11 cellular contexts compared by ENCODE assay signal in the genomic region with DNA sequence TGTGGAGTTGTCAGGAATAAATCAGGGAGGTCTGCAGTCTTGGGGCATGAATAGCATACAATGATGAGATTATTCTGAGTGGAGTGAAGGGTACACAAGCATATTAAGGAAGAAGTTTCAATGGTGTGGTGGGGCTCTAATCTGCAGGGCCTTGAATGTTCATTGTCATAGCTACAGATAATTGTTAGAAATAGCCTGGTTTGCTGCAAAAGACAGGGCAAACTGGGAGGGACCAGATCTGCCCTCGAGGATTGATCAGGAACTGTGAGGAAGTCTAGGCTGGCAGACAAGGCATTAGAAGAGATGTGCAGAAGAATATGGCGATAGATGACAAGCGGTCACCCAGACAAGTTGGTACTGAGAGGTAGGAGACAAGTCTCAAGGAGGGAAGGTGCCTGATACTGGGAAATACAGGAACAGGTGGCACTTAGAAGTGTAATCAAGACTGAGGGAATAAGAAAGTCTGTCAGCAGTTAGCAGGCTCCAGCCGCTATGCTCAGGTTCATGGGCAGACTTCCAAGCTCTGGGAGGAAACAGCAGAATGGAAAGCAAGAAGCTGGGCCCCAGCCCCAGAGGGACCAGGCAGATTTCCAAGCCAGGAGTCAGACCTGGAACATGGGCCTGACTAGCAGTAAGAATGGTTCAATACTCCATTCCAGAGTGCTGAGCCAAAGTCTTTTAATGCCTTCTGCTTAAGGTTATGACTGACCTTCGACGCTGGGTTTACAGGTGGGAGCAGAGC. TPM values are rescaled to one million over a fixed set of nuclear protein-coding genes. Genes with fewer than 3 reads are reported as not detected.
DNase-seq lines count a peak whose midpoint lies in the region; ATAC-seq and TF ChIP-seq lines count a peak whose summit lies in the region.
"Had no signal": no experiment of that assay in that cellular context is flagged by ENCODE, and none has a peak within 500 bp of the region (broad histone marks: within the 10 kb centered on the region; RNA-seq: fewer than 3 reads in every experiment).

No MANE protein-coding gene starts in this region.

- peaks cover 7 to 13% of the 10 kb centered on the region in 2 donors for H3K27me3 Mint-ChIP-seq in natural killer cell treated with Interleukin-12 subunit alpha and Interleukin-12 subunit beta and Interleukin-15 and Interleukin-18, amount 100 ng/mL, for 72 hours
- H3K27me3 Mint-ChIP-seq in natural killer cell (ENCODE audit: low read depth in 2 of 2): peaks cover 0 to 12% of the 10 kb centered on the region in 2 donors
- H3K27me3 Mint-ChIP-seq: CD8-positive, alpha-beta memory T cell had no signal

- H2AFZ ChIP-seq in osteoblast (ENCODE audit: low read length): no peak overlapping the region

- no peaks in the 10 kb centered on the region for H3K79me2 ChIP-seq in osteoblast (ENCODE audit: insufficient read depth, low read length)

- no peak overlapping the region for H3K4me2 ChIP-seq in osteoblast (ENCODE audit: insufficient read depth, low read length)

- H3K27ac ChIP-seq in osteoblast (ENCODE audit: low read depth, low read length): no peak overlapping the region

- intact Hi-C loops in natural killer cell (cut with micrococcal nuclease): no loop called here

- no peaks in the 10 kb centered on the region for H3K27me3 ChIP-seq in osteoblast (ENCODE audit: insufficient read depth, low read length)

- no peak for TF ChIP-seq CTCF in osteoblast (IDR thresholded peaks at IDR 0.05; ENCODE audit: extremely low read depth, low read depth, low read length)
- TF ChIP-seq CTCF in natural killer cell (IDR thresholded peaks at IDR 0.05): no peak

- DNase-seq in AG20443 (ENCODE audit: low spot score) (peak; percentile 32), NCI-H2171 treated with DMSO at 0.1 percent for 48 hours (lab: John Stamatoyannopoulos, UW) (peak; percentile 95), fibroblast of gingiva (ENCODE audit: low read depth) (peak; percentile 29), osteoblast (ENCODE audit: insufficient read length, low spot score, missing footprints) (peak; percentile 67), natural killer cell (no peak)
- DNase-seq in stimulated activated CD8-positive, alpha-beta memory T cell treated with anti-CD3 and anti-CD28 coated beads, Interleukin-4, amount 100 ng/mL, for 48 hours: no peak
- DNase-seq in natural killer cell treated with Interleukin-12 subunit alpha and Interleukin-12 subunit beta and Interleukin-15 and Interleukin-18, amount 100 ng/mL, for 72 hours (ENCODE audit: low spot score): no peak
- DNase-seq: CD8-positive, alpha-beta memory T cell; stimulated activated CD4-positive, alpha-beta T cell treated with anti-CD3 and anti-CD28 coated beads, Interleukin-4, amount 100 ng/mL, for 4 hours had no signal

- no peaks in the 10 kb centered on the region for H3K36me3 ChIP-seq in osteoblast (ENCODE audit: insufficient read depth, low read length)

- no peak overlapping the region for H3K27ac Mint-ChIP-seq in natural killer cell treated with Interleukin-12 subunit alpha and Interleukin-12 subunit beta and Interleukin-15 and Interleukin-18, amount 100 ng/mL, for 72 hours
- no peak overlapping the region for H3K27ac Mint-ChIP-seq in natural killer cell
- H3K27ac Mint-ChIP-seq: CD8-positive, alpha-beta memory T cell; IgD-negative memory B cell had no signal

- no peaks in the 10 kb centered on the region for H3K9me3 Mint-ChIP-seq in natural killer cell treated with Interleukin-12 subunit alpha and Interleukin-12 subunit beta and Interleukin-15 and Interleukin-18, amount 100 ng/mL, for 72 hours
- no peaks in the 10 kb centered on the region for H3K9me3 Mint-ChIP-seq in natural killer cell
- H3K9me3 Mint-ChIP-seq: CD8-positive, alpha-beta memory T cell; IgD-negative memory B cell had no signal

- H3K9me3 ChIP-seq in osteoblast (ENCODE audit: low read depth, low read length): no peaks in the 10 kb centered on the region

- no peak for ATAC-seq in HG03175 (IDR thresholded peaks at IDR 0.05; ENCODE audit: unreplicated experiment)
- no peak for ATAC-seq in natural killer cell treated with Interleukin-12 subunit alpha and Interleukin-12 subunit beta and Interleukin-15 and Interleukin-18, amount 100 ng/mL, for 72 hours
- ATAC-seq in natural killer cell: no peak

- no peaks in the 10 kb centered on the region for H3K36me3 Mint-ChIP-seq in natural killer cell treated with Interleukin-12 subunit alpha and Interleukin-12 subunit beta and Interleukin-15 and Interleukin-18, amount 100 ng/mL, for 72 hours
- H3K36me3 Mint-ChIP-seq in natural killer cell: no peaks in the 10 kb centered on the region
- H3K36me3 Mint-ChIP-seq: CD8-positive, alpha-beta memory T cell; IgD-negative memory B cell had no signal

- H3K4me1 Mint-ChIP-seq in natural killer cell treated with Interleukin-12 subunit alpha and Interleukin-12 subunit beta and Interleukin-15 and Interleukin-18, amount 100 ng/mL, for 72 hours (ENCODE audit: low read depth in 2 of 2): no peaks in the 10 kb centered on the region
- H3K4me1 Mint-ChIP-seq in natural killer cell: no peaks in the 10 kb centered on the region
- H3K4me1 Mint-ChIP-seq: IgD-negative memory B cell had no signal

- H3K4me1 ChIP-seq in osteoblast (ENCODE audit: insufficient read depth, low read length): peaks cover 17% of the 10 kb centered on the region

- H3K4me3 Mint-ChIP-seq in natural killer cell treated with Interleukin-12 subunit alpha and Interleukin-12 subunit beta and Interleukin-15 and Interleukin-18, amount 100 ng/mL, for 72 hours: no peak overlapping the region
- H3K4me3 Mint-ChIP-seq in natural killer cell: no peak overlapping the region
- H3K4me3 Mint-ChIP-seq: CD8-positive, alpha-beta memory T cell; IgD-negative memory B cell had no signal

- H3K4me3 ChIP-seq in osteoblast (ENCODE audit: insufficient read depth, low read length): no peak overlapping the region

- no peaks in the 10 kb centered on the region for H4K20me1 ChIP-seq in osteoblast (ENCODE audit: insufficient read depth, low read length)

RNA-seq across cellular contexts. Expression of gene RGL1, which starts 20.9 kb away (rescaled TPM):
- 24.6 and 25.3 TPM in 2 replicates for total RNA-seq in osteoblast
- 1 to 10 TPM; 3.7 to 5.0 TPM for total RNA-seq in natural killer cell treated with Interleukin-12 subunit alpha and Interleukin-12 subunit beta and Interleukin-15 and Interleukin-18, amount 100 ng/mL, for 72 hours
- total RNA-seq in natural killer cell: under 1 TPM; 0.16 to 0.52 (median 0.40) TPM

Comparison
In these comparisons a context has a peak if more than half of its experiments do, and no peak if none do; other contexts are left out.
1. DNase-seq: peak in AG20443 (single experiment), NCI-H2171 treated with DMSO at 0.1 percent for 48 hours (single experiment), fibroblast of gingiva (single experiment) and osteoblast (single experiment); none in stimulated activated CD8-positive, alpha-beta memory T cell treated with anti-CD3 and anti-CD28 coated beads, Interleukin-4, amount 100 ng/mL, for 48 hours (single experiment), natural killer cell treated with Interleukin-12 subunit alpha and Interleukin-12 subunit beta and Interleukin-15 and Interleukin-18, amount 100 ng/mL, for 72 hours (single experiment) and natural killer cell (single experiment).